ENCODE assay signal across 10 cellular contexts in the genomic region with DNA sequence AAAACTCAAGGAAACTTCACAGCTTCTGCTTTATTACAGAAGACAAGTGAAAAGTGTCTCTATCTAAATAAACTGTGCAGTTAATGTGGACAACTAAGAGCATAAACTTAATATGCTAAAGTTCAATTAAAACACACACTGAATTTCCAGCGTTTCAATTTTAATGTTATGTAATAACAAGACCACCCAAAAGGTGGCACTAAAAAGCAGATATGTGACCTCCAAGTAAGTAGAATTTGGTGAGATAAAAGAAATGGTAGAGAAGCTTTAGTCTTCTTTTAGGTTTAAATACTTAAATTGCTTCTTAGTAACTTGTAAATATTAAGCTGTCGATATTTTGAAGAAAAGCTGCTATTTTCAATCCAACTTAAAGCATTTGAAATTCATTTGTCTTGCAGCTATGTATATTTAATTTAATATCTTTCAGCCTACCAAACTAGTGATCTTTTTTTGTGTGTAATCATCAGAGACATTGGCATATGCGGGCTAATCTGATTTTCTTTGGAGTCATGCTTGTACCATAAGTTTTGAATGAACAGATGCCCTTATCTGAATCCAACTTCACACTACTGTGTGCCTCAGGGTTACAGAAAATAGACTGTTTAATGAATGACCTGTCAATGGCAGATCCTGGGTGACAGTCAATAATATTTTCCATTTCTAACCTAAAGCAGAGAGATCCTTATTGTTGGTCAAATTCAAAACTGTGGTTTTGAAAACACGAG. TPM values are rescaled to one million over a fixed set of nuclear protein-coding genes. Genes with fewer than 3 reads are reported as not detected.
A peak's percentile ranks its signal among the peaks of the same experiment; 100 is the strongest.
DNase-seq lines count a peak whose midpoint lies in the region; ATAC-seq and TF ChIP-seq lines count a peak whose summit lies in the region.
"Had no signal": no experiment of that assay in that cellular context is flagged by ENCODE, and none has a peak within 500 bp of the region (broad histone marks: within the 10 kb centered on the region; RNA-seq: fewer than 3 reads in every experiment).

No MANE protein-coding gene starts in this region.

- POLR2A ChIA-PET in activated CD8-positive, alpha-beta T cell treated with anti-CD3 and anti-CD28 coated beads for 36 hours (lab: Charles Lee), result no interaction called here
- POLR2A ChIA-PET in activated CD8-positive, alpha-beta T cell treated with anti-CD3 and anti-CD28 coated beads, Interleukin-2, amount 10 ng/mL, durations not matched to agents 7 days and 5 days (lab: Charles Lee), result no interaction called here
- POLR2A ChIA-PET in CD4-positive, alpha-beta T cell (lab: Charles Lee), result no interaction called here

- no peak overlapping the region for H3K27ac ChIP-seq in tibial artery
- H3K27ac ChIP-seq in CD4-positive, alpha-beta T cell (ENCODE audit: low read depth, low read length), result no peak overlapping the region

- H3K36me3 ChIP-seq in tibial artery, result no peaks in the 10 kb centered on the region

- H3K9me3 Mint-ChIP-seq in activated CD8-positive, alpha-beta T cell treated with anti-CD3 and anti-CD28 coated beads for 36 hours, result no peaks in the 10 kb centered on the region
- no peaks in the 10 kb centered on the region for H3K9me3 Mint-ChIP-seq in activated CD8-positive, alpha-beta T cell treated with anti-CD3 and anti-CD28 coated beads, Interleukin-2, amount 10 ng/mL, durations not matched to agents 7 days and 5 days (ENCODE audit: insufficient read depth)
- no peaks in the 10 kb centered on the region for H3K9me3 Mint-ChIP-seq in CD4-positive, alpha-beta T cell

- peak; percentile 28 for TF ChIP-seq CTCF in activated CD8-positive, alpha-beta T cell treated with anti-CD3 and anti-CD28 coated beads for 36 hours (IDR thresholded peaks at IDR 0.05)
- TF ChIP-seq CTCF in tibial artery (IDR thresholded peaks at IDR 0.05), result peak; percentile 28 to 42
- TF ChIP-seq CTCF in CD4-positive, alpha-beta T cell (IDR thresholded peaks at IDR 0.05), result no peak

- ATAC-seq in activated CD8-positive, alpha-beta T cell treated with anti-CD3 and anti-CD28 coated beads for 36 hours, result no peak
- ATAC-seq in activated CD8-positive, alpha-beta T cell treated with anti-CD3 and anti-CD28 coated beads, Interleukin-2, amount 10 ng/mL, durations not matched to agents 7 days and 5 days, result no peak
- ATAC-seq in CD4-positive, alpha-beta T cell (ENCODE audit: poor library complexity), result no peak
- ATAC-seq in HG02678 (IDR thresholded peaks at IDR 0.05; ENCODE audit: unreplicated experiment) (no peak), GM18868 (IDR thresholded peaks at IDR 0.05; ENCODE audit: unreplicated experiment) (no peak)

- H3K4me3 Mint-ChIP-seq in activated CD8-positive, alpha-beta T cell treated with anti-CD3 and anti-CD28 coated beads for 36 hours, result no peak overlapping the region
- H3K4me3 Mint-ChIP-seq in activated CD8-positive, alpha-beta T cell treated with anti-CD3 and anti-CD28 coated beads, Interleukin-2, amount 10 ng/mL, durations not matched to agents 7 days and 5 days, result no peak overlapping the region
- H3K4me3 Mint-ChIP-seq in CD4-positive, alpha-beta T cell, result no peak overlapping the region
- H3K4me3 Mint-ChIP-seq: central memory CD8-positive, alpha-beta T cell had no signal

- no peaks in the 10 kb centered on the region for H3K4me1 Mint-ChIP-seq in activated CD8-positive, alpha-beta T cell treated with anti-CD3 and anti-CD28 coated beads for 36 hours (ENCODE audit: low read depth)
- no peaks in the 10 kb centered on the region for H3K4me1 Mint-ChIP-seq in activated CD8-positive, alpha-beta T cell treated with anti-CD3 and anti-CD28 coated beads, Interleukin-2, amount 10 ng/mL, durations not matched to agents 7 days and 5 days (ENCODE audit: low read depth)
- no peaks in the 10 kb centered on the region for H3K4me1 Mint-ChIP-seq in CD4-positive, alpha-beta T cell (ENCODE audit: low read depth)
- H3K4me1 Mint-ChIP-seq: central memory CD8-positive, alpha-beta T cell had no signal

- DNase-seq in activated CD8-positive, alpha-beta T cell treated with anti-CD3 and anti-CD28 coated beads for 36 hours, result no peak
- DNase-seq in activated CD8-positive, alpha-beta T cell treated with anti-CD3 and anti-CD28 coated beads, Interleukin-2, amount 10 ng/mL, durations not matched to agents 7 days and 5 days, result no peak
- peak; percentile 64 for DNase-seq in OCI-M1 (lab: John Stamatoyannopoulos, UW)
- peak; percentile 23 for DNase-seq in fibroblast of the conjunctiva (ENCODE audit: low read depth)
- DNase-seq in tibial artery, result no peak
- no peak for DNase-seq in CD4-positive, alpha-beta T cell
- DNase-seq: stimulated activated CD4-positive, alpha-beta T cell treated with anti-CD3 and anti-CD28 coated beads, Interleukin-12 subunit alpha, Interleukin-12 subunit beta, amount 100 ng/mL, for 4 hours had no signal

- H3K36me3 Mint-ChIP-seq in activated CD8-positive, alpha-beta T cell treated with anti-CD3 and anti-CD28 coated beads for 36 hours (ENCODE audit: low read depth), result no peaks in the 10 kb centered on the region
- H3K36me3 Mint-ChIP-seq in activated CD8-positive, alpha-beta T cell treated with anti-CD3 and anti-CD28 coated beads, Interleukin-2, amount 10 ng/mL, durations not matched to agents 7 days and 5 days (ENCODE audit: low read depth), result no peaks in the 10 kb centered on the region
- H3K36me3 Mint-ChIP-seq in CD4-positive, alpha-beta T cell (ENCODE audit: low read depth), result no peaks in the 10 kb centered on the region

- H3K27ac Mint-ChIP-seq in activated CD8-positive, alpha-beta T cell treated with anti-CD3 and anti-CD28 coated beads for 36 hours, result no peak overlapping the region
- H3K27ac Mint-ChIP-seq in activated CD8-positive, alpha-beta T cell treated with anti-CD3 and anti-CD28 coated beads, Interleukin-2, amount 10 ng/mL, durations not matched to agents 7 days and 5 days, result no peak overlapping the region
- H3K27ac Mint-ChIP-seq in CD4-positive, alpha-beta T cell, result no peak overlapping the region

- H3K27me3 Mint-ChIP-seq in activated CD8-positive, alpha-beta T cell treated with anti-CD3 and anti-CD28 coated beads for 36 hours, result no peaks in the 10 kb centered on the region
- no peaks in the 10 kb centered on the region for H3K27me3 Mint-ChIP-seq in activated CD8-positive, alpha-beta T cell treated with anti-CD3 and anti-CD28 coated beads, Interleukin-2, amount 10 ng/mL, durations not matched to agents 7 days and 5 days (ENCODE audit: low read depth)
- H3K27me3 Mint-ChIP-seq in CD4-positive, alpha-beta T cell, result peaks cover 8% of the 10 kb centered on the region
- H3K27me3 Mint-ChIP-seq: central memory CD8-positive, alpha-beta T cell had no signal

- CTCF ChIA-PET in activated CD8-positive, alpha-beta T cell treated with anti-CD3 and anti-CD28 coated beads for 36 hours (lab: Charles Lee), result no interaction called here
- CTCF ChIA-PET in activated CD8-positive, alpha-beta T cell treated with anti-CD3 and anti-CD28 coated beads, Interleukin-2, amount 10 ng/mL, durations not matched to agents 7 days and 5 days (lab: Charles Lee), result interaction anchor here (0.7 to 1.0 kb wide), 2 partner anchors 11 to 1863 kb away, joined by 3 read pairs; no protein-coding TSS in a partner anchor
- CTCF ChIA-PET in CD4-positive, alpha-beta T cell (lab: Charles Lee), result interaction anchor here (0.7 kb wide), 1 partner anchor 1062 kb away, joined by 4 read pairs; no protein-coding TSS in a partner anchor

- no peaks in the 10 kb centered on the region for H3K9me3 ChIP-seq in tibial artery
- no peaks in the 10 kb centered on the region for H3K9me3 ChIP-seq in CD4-positive, alpha-beta T cell (ENCODE audit: control insufficient read depth, low read length)

- H3K4me1 ChIP-seq in tibial artery, result no peaks in the 10 kb centered on the region

- intact Hi-C loops in activated CD8-positive, alpha-beta T cell treated with anti-CD3 and anti-CD28 coated beads for 36 hours (cut with micrococcal nuclease), result no loop called here
- intact Hi-C loops in tibial artery (cut with DNase I; ENCODE audit: low total_unique reads), result no loop called here
- intact Hi-C loops in CD4-positive, alpha-beta T cell (cut with DNase I, micrococcal nuclease), result no loop called here

- no peaks in the 10 kb centered on the region for H3K27me3 ChIP-seq in tibial artery
- no peaks in the 10 kb centered on the region for H3K27me3 ChIP-seq in CD4-positive, alpha-beta T cell (ENCODE audit: control insufficient read depth, insufficient read depth, low read length)

- no peak overlapping the region for H3K4me3 ChIP-seq in tibial artery

RNA-seq across cellular contexts. Expression of a gene that starts 36.5 kb away (rescaled TPM):
- total RNA-seq in activated CD8-positive, alpha-beta T cell treated with anti-CD3 and anti-CD28 coated beads for 36 hours, result under 1 TPM in 1 of 2 experiments, not detected in 1; 0.20 TPM
- 1 to 10 TPM in 1 of 2 experiments, under 1 TPM in 1; 0.99 to 1.4 TPM for total RNA-seq in activated CD8-positive, alpha-beta T cell treated with anti-CD3 and anti-CD28 coated beads, Interleukin-2, amount 10 ng/mL, durations not matched to agents 7 days and 5 days
- under 1 TPM; 0.08 to 0.25 TPM for total RNA-seq in CD4-positive, alpha-beta T cell

Comparison
In these comparisons a context has a peak if more than half of its experiments do, and no peak if none do; other contexts are left out.
1. DNase-seq: peak in OCI-M1 (single experiment) and fibroblast of the conjunctiva (single experiment); none in activated CD8-positive, alpha-beta T cell treated with anti-CD3 and anti-CD28 coated beads for 36 hours (single experiment), activated CD8-positive, alpha-beta T cell treated with anti-CD3 and anti-CD28 coated beads, Interleukin-2, amount 10 ng/mL, durations not matched to agents 7 days and 5 days (single experiment), tibial artery (0 of 2) and CD4-positive, alpha-beta T cell (0 of 10).